ENCODE assay signal across 19 cellular contexts in the genomic region with DNA sequence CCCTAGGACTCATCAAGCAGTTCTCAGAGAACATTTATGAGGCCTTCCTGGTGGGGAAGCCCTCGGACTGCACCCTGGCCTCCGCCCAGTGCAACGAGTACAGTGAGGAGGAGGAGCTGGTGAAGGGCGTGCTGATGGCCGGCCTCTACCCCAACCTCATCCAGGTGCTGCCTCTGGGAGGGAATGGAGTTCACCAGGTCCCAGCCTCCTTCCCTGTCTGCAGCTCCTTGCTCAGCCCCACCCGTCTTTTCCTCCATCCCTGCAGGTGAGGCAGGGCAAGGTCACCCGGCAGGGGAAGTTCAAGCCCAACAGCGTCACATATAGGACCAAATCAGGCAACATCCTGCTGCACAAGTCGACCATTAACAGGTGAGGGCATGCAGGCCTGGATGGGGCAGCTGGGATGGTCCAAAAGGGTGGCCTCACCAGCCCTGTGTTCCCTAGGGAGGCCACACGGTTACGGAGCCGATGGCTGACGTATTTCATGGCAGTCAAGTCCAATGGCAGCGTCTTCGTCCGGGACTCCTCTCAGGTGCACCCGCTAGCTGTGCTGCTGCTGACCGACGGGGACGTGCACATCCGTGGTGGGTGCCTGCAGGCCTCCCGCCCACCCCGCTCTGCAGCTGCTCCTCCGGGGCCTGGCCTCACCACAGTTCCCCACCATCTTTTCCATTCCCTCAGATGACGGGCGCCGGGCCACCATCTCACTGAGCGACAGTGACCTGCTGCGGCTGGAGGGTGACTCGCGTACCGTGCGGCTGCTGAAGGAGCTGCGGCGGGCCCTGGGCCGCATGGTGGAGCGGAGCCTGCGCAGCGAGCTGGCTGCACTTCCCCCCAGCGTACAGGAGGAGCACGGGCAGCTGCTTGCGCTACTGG. TPM values are rescaled to one million over a fixed set of nuclear protein-coding genes. Genes with fewer than 3 reads are reported as not detected.
A peak's percentile ranks its signal among the peaks of the same experiment; 100 is the strongest.
DNase-seq lines count a peak whose midpoint lies in the region; ATAC-seq, FAIRE-seq and TF ChIP-seq lines count a peak whose summit lies in the region.
"Had no signal": no experiment of that assay in that cellular context is flagged by ENCODE, and none has a peak within 500 bp of the region (broad histone marks: within the 10 kb centered on the region; RNA-seq: fewer than 3 reads in every experiment).

No MANE protein-coding gene starts in this region.

- H3K27me3 Mint-ChIP-seq in astrocyte (ENCODE audit: low read depth, unreplicated experiment), result no peaks in the 10 kb centered on the region
- H3K27me3 Mint-ChIP-seq: activated CD4-positive, alpha-beta T cell treated with anti-CD3 and anti-CD28 coated beads for 36 hours; activated naive CD4-positive, alpha-beta T cell treated with anti-CD3 and anti-CD28 coated beads, Interleukin-2, amount 50 U/mL, for 24 hours; IgD-negative memory B cell had no signal

- peak overlapping the region; percentile 53 for H4K8ac ChIP-seq in mesenchymal stem cell (ENCODE audit: low read length)

- peaks cover 97% of the 10 kb centered on the region for H3K36me3 ChIP-seq in left ventricle myocardium inferior
- peaks cover 32% of the 10 kb centered on the region for H3K36me3 ChIP-seq in astrocyte (ENCODE audit: insufficient read depth, low read length)
- peaks cover 97 to 99% of the 10 kb centered on the region in 2 experiments for H3K36me3 ChIP-seq in mesenchymal stem cell (ENCODE audit: control insufficient read depth in 1 of 2, insufficient read depth in 2 of 2, low read depth in 1 of 2, low read length in 2 of 2)

- no peak overlapping the region for H3K4me3 Mint-ChIP-seq in astrocyte (ENCODE audit: unreplicated experiment)
- H3K4me3 Mint-ChIP-seq: activated CD4-positive, alpha-beta T cell treated with anti-CD3 and anti-CD28 coated beads for 36 hours; activated naive CD4-positive, alpha-beta T cell treated with anti-CD3 and anti-CD28 coated beads, Interleukin-2, amount 50 U/mL, for 24 hours had no signal

- intact Hi-C loops in Right ventricle myocardium superior (cut with DNase I) (no loop called here), left ventricle myocardium inferior (cut with micrococcal nuclease) (no loop called here)

- FAIRE-seq in astrocyte (lab: Jason Lieb, UNC), result no peak

- no peaks in the 10 kb centered on the region for H3K9me3 ChIP-seq in left ventricle myocardium inferior (replicated peaks)
- no peaks in the 10 kb centered on the region for H3K9me3 ChIP-seq in astrocyte (ENCODE audit: insufficient read depth, low read depth, low read length)
- H3K9me3 ChIP-seq in mesenchymal stem cell (ENCODE audit: control insufficient read depth, low read length), result no peaks in the 10 kb centered on the region
- H3K9me3 ChIP-seq: lower lobe of right lung, upper lobe of right lung had no signal

- H3K27ac Mint-ChIP-seq in astrocyte (ENCODE audit: unreplicated experiment), result peak overlapping the region; percentile 41

- peaks cover 2% of the 10 kb centered on the region for H3K36me3 Mint-ChIP-seq in astrocyte (ENCODE audit: low read depth, unreplicated experiment)

- H3K4ac ChIP-seq in mesenchymal stem cell (ENCODE audit: low read depth in 1 of 2, low read length in 2 of 2), result no peak overlapping the region

- TF ChIP-seq CTCF in left ventricle myocardium inferior (IDR thresholded peaks at IDR 0.05; ENCODE audit: borderline replicate concordance) (no peak), astrocyte (IDR thresholded peaks at IDR 0.05; ENCODE audit: insufficient read depth, low read depth, low read length) (no peak)

- H3K9me3 Mint-ChIP-seq in astrocyte (ENCODE audit: unreplicated experiment), result no peaks in the 10 kb centered on the region
- H3K9me3 Mint-ChIP-seq: activated naive CD4-positive, alpha-beta T cell treated with anti-CD3 and anti-CD28 coated beads, Interleukin-2, amount 50 U/mL, for 24 hours; IgD-negative memory B cell had no signal

- H2BK15ac ChIP-seq in mesenchymal stem cell (ENCODE audit: low read depth, poor library complexity, severe bottlenecking), result no peak overlapping the region

- H3K79me2 ChIP-seq in astrocyte (ENCODE audit: insufficient read depth, low read length), result peaks cover 3% of the 10 kb centered on the region

- peak overlapping the region in 1 of 2 experiments; percentile 7 for H2BK12ac ChIP-seq in mesenchymal stem cell (ENCODE audit: low read length in 2 of 2)

- no peak overlapping the region for H2AFZ ChIP-seq in astrocyte (ENCODE audit: low read depth, low read length)
- no peak overlapping the region for H2AFZ ChIP-seq in mesenchymal stem cell (ENCODE audit: low read depth, low read length)

- H3K27ac ChIP-seq in left ventricle myocardium inferior (replicated peaks) (no peak overlapping the region), astrocyte (ENCODE audit: low read depth, low read length) (no peak overlapping the region), mesenchymal stem cell (ENCODE audit: low read length, poor library complexity, severe bottlenecking) (no peak overlapping the region), temporal lobe (ENCODE audit: low read depth, low read length) (peak overlapping the region; percentile 36)
- H3K27ac ChIP-seq: lower lobe of right lung, upper lobe of right lung had no signal

- H4K20me1 ChIP-seq in astrocyte (ENCODE audit: insufficient read depth, low read length), result peaks cover 69% of the 10 kb centered on the region

- H2AK5ac ChIP-seq in mesenchymal stem cell (ENCODE audit: low read length, severe bottlenecking), result no peak overlapping the region

- H3K4me1 Mint-ChIP-seq in astrocyte (ENCODE audit: low read depth, unreplicated experiment), result no peaks in the 10 kb centered on the region
- H3K4me1 Mint-ChIP-seq: activated CD4-positive, alpha-beta T cell treated with anti-CD3 and anti-CD28 coated beads for 36 hours; activated naive CD4-positive, alpha-beta T cell treated with anti-CD3 and anti-CD28 coated beads, Interleukin-2, amount 50 U/mL, for 24 hours; IgD-negative memory B cell had no signal

- H3K27me3 ChIP-seq in left ventricle myocardium inferior (ENCODE audit: low read depth) (no peaks in the 10 kb centered on the region), astrocyte (ENCODE audit: insufficient read depth, low read length) (no peaks in the 10 kb centered on the region), mesenchymal stem cell (ENCODE audit: control insufficient read depth in 1 of 2, insufficient read depth in 1 of 2, low read length in 2 of 2) (no peaks in the 10 kb centered on the region)
- H3K27me3 ChIP-seq: upper lobe of right lung had no signal

- H3K4me1 ChIP-seq in left ventricle myocardium inferior, result no peaks in the 10 kb centered on the region
- no peaks in the 10 kb centered on the region for H3K4me1 ChIP-seq in astrocyte (ENCODE audit: insufficient read depth, low read length)
- no peaks in the 10 kb centered on the region for H3K4me1 ChIP-seq in mesenchymal stem cell (ENCODE audit: control insufficient read depth, insufficient read depth, low read depth, low read length)
- H3K4me1 ChIP-seq: lower lobe of right lung, upper lobe of right lung had no signal

- DNase-seq in Right ventricle myocardium superior (no peak), left ventricle myocardium inferior (no peak), astrocyte (ENCODE audit: low read depth) (no peak), mesenchymal stem cell (no peak), NCI-H69 (lab: John Stamatoyannopoulos, UW) (no peak)
- DNase-seq: activated CD4-positive, alpha-beta T cell treated with anti-CD3 and anti-CD28 coated beads for 36 hours; activated CD8-positive, alpha-beta memory T cell treated with anti-CD3 and anti-CD28 coated beads, Interleukin-2, amount 50 U/mL, for 48 hours; effector CD4-positive, alpha-beta T cell; GF-D8; lower lobe of right lung; NCI-H1048; NCI-H2171; SIG-M5; upper lobe of right lung had no signal

- no peak overlapping the region for H2BK5ac ChIP-seq in mesenchymal stem cell (ENCODE audit: low read depth, low read length, poor library complexity, severe bottlenecking)

- no peak overlapping the region for H3K18ac ChIP-seq in mesenchymal stem cell (ENCODE audit: low read depth in 1 of 2, low read length in 2 of 2)

- peaks cover 19% of the 10 kb centered on the region for H3K79me1 ChIP-seq in mesenchymal stem cell (replicated peaks; ENCODE audit: low read length, poor library complexity, severe bottlenecking)

- H3K23ac ChIP-seq in mesenchymal stem cell (ENCODE audit: low read length in 2 of 2), result no peak overlapping the region

- WGBS in mesenchymal stem cell, result 94% methylated on average over 36 of the region's 42 CpGs

- no peak overlapping the region for H3K4me3 ChIP-seq in left ventricle myocardium inferior
- H3K4me3 ChIP-seq in astrocyte (ENCODE audit: insufficient read depth, low read depth, low read length), result no peak overlapping the region
- H3K4me3 ChIP-seq in mesenchymal stem cell (ENCODE audit: insufficient read depth in 1 of 2, low read depth in 1 of 2, low read length in 2 of 2), result no peak overlapping the region
- H3K4me3 ChIP-seq: lower lobe of right lung, upper lobe of right lung had no signal

- no peak overlapping the region for H3K14ac ChIP-seq in mesenchymal stem cell (ENCODE audit: low read length in 2 of 2)

- no peak overlapping the region for H3K9ac ChIP-seq in astrocyte (ENCODE audit: low read length)
- no peak overlapping the region for H3K9ac ChIP-seq in mesenchymal stem cell (ENCODE audit: low read length)

- H4K91ac ChIP-seq in mesenchymal stem cell (ENCODE audit: low read length), result no peak overlapping the region

- H2BK120ac ChIP-seq in mesenchymal stem cell (ENCODE audit: low read depth, low read length), result no peak overlapping the region

- no peak overlapping the region for H3K4me2 ChIP-seq in astrocyte (ENCODE audit: low read length)
- no peak overlapping the region for H3K4me2 ChIP-seq in mesenchymal stem cell (ENCODE audit: low read length, poor library complexity, severe bottlenecking)

- peak; percentile 5 for ATAC-seq in Right ventricle myocardium superior (ENCODE audit: poor library complexity)
- no peak for ATAC-seq in GM18873 (IDR thresholded peaks at IDR 0.05; ENCODE audit: low FRiP score, unreplicated experiment)
- no peak for ATAC-seq in HG02884 (IDR thresholded peaks at IDR 0.05; ENCODE audit: unreplicated experiment)

RNA-seq across cellular contexts. Expression of gene DHX30, which starts 46.5 kb away (rescaled TPM):
- total RNA-seq in Right ventricle myocardium superior, result 45.3 TPM
- 49.8 TPM for total RNA-seq in left ventricle myocardium inferior
- 50.0 and 50.5 TPM in 2 replicates for total RNA-seq in astrocyte
- polyA plus RNA-seq in mesenchymal stem cell (2013, experiment 1 of 2), result 27.7 TPM
- polyA plus RNA-seq in mesenchymal stem cell (2013, experiment 2 of 2), result 27.9 TPM
- 60.0 TPM for total RNA-seq in temporal lobe
